In the genomic region with DNA sequence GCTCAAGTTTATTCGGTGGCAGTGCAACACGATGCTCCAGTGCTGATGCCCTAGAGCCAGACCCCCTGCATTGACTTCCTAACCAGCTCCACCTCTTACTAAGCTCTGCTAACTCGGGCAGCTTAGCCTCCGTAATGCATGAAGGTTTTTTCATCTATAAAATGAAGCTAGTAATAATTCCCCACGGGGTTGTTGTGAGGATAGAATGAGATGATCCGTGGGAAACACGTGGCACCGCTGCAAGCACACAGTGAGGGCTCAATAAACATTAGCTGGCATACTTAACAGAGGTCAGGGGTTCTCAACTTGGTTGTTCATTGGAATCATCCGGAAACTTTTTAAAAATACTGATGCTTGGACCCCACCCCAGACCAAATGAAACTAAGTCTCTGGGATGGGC, we compare ENCODE assay signal across 22 cellular contexts. TPM values are rescaled to one million over a fixed set of nuclear protein-coding genes. Genes with fewer than 3 reads are reported as not detected.
DNase-seq lines count a peak whose midpoint lies in the region; ATAC-seq, FAIRE-seq and TF ChIP-seq lines count a peak whose summit lies in the region.
"Had no signal": no experiment of that assay in that cellular context is flagged by ENCODE, and none has a peak within 500 bp of the region (broad histone marks: within the 10 kb centered on the region; RNA-seq: fewer than 3 reads in every experiment).

No MANE protein-coding gene starts in this region.

- no peak overlapping the region for H4K8ac ChIP-seq in trophoblast cell (ENCODE audit: low read depth, low read length)

- H2BK5ac ChIP-seq in trophoblast cell (ENCODE audit: low read depth, low read length, poor library complexity) = no peak overlapping the region

- H3K4ac ChIP-seq in trophoblast cell (ENCODE audit: low read depth, low read length) = peak overlapping the region; percentile 4

- peak overlapping the region; percentile 39 for H3K4me3 ChIP-seq in astrocyte (ENCODE audit: insufficient read depth, low read depth, low read length)
- H3K4me3 ChIP-seq in trophoblast cell (ENCODE audit: low read depth, low read length) = no peak overlapping the region
- no peak overlapping the region for H3K4me3 ChIP-seq in heart left ventricle
- H3K4me3 ChIP-seq in effector memory CD4-positive, alpha-beta T cell (ENCODE audit: insufficient read depth, low read depth, low read length, poor library complexity, severe bottlenecking) = no peak overlapping the region
- H3K4me3 ChIP-seq: ovary, transverse colon had no signal

- H3K4me1 Mint-ChIP-seq in astrocyte (ENCODE audit: low read depth, unreplicated experiment) (peaks cover 64% of the 10 kb centered on the region), glutamatergic neuron (ENCODE audit: low read depth, unreplicated experiment) (peaks cover 44% of the 10 kb centered on the region)

- no peak overlapping the region for H4K12ac ChIP-seq in trophoblast cell (ENCODE audit: low read depth, low read length)

- H2AFZ ChIP-seq in astrocyte (ENCODE audit: low read depth, low read length) (no peak overlapping the region), trophoblast cell (ENCODE audit: insufficient read depth, low read length, poor library complexity) (no peak overlapping the region)

- H3K23ac ChIP-seq in trophoblast cell (ENCODE audit: low read length) = no peak overlapping the region

- H3K9me3 Mint-ChIP-seq in astrocyte (ENCODE audit: unreplicated experiment) (no peaks in the 10 kb centered on the region), glutamatergic neuron (ENCODE audit: unreplicated experiment) (peaks cover 4% of the 10 kb centered on the region)
- H3K9me3 Mint-ChIP-seq: activated T-cell treated with anti-CD3 and anti-CD28 coated beads, Interleukin-2, amount 50 U/mL, for 24 hours had no signal

- H3K4me3 Mint-ChIP-seq in astrocyte (ENCODE audit: unreplicated experiment) (peak overlapping the region; percentile 91), glutamatergic neuron (ENCODE audit: unreplicated experiment) (peak overlapping the region; percentile 34)
- H3K4me3 Mint-ChIP-seq: activated T-cell treated with anti-CD3 and anti-CD28 coated beads, Interleukin-2, amount 50 U/mL, for 24 hours had no signal

- H3K36me3 ChIP-seq in astrocyte (ENCODE audit: insufficient read depth, low read length) (peaks cover 56% of the 10 kb centered on the region), trophoblast cell (ENCODE audit: control insufficient read depth in 1 of 2, insufficient read depth in 2 of 2, low read length in 2 of 2) (peaks cover 36 to 74% of the 10 kb centered on the region in 2 experiments), heart left ventricle (peaks cover 0 to 74% (median 54%) of the 10 kb centered on the region in 9 donors)
- no peaks in the 10 kb centered on the region for H3K36me3 ChIP-seq in effector memory CD4-positive, alpha-beta T cell (ENCODE audit: control insufficient read depth, insufficient read depth, low read length)
- H3K36me3 ChIP-seq: ovary, transverse colon had no signal

- no CpG with 5 or more reads among the region's 9 CpGs for WGBS in trophoblast cell (ENCODE audit: extremely low coverage, insufficient coverage, insufficient read length)
- 73 to 77% (median 73%) methylated on average over 9 of the region's 9 CpGs for WGBS in heart left ventricle, 4 donors

- H3K4me2 ChIP-seq in astrocyte (ENCODE audit: low read length) (peak overlapping the region; percentile 81), trophoblast cell (ENCODE audit: low read length) (peak overlapping the region; percentile 1)

- peaks cover 4% of the 10 kb centered on the region for H3K79me1 ChIP-seq in trophoblast cell (ENCODE audit: low read length)

- no peak for FAIRE-seq in astrocyte (lab: Jason Lieb, UNC)
- FAIRE-seq: GM12891, TTC549 had no signal

- no peak for TF ChIP-seq CTCF in astrocyte (IDR thresholded peaks at IDR 0.05; ENCODE audit: insufficient read depth, low read depth, low read length)
- TF ChIP-seq CTCF in glutamatergic neuron (IDR thresholded peaks at IDR 0.05; ENCODE audit: partially characterized antibody, unreplicated experiment) = no peak
- no peak for TF ChIP-seq CTCF in heart left ventricle (IDR thresholded peaks at IDR 0.05)

- no peak overlapping the region for H2BK120ac ChIP-seq in trophoblast cell (ENCODE audit: insufficient read depth, low read length, poor library complexity)

- TF ChIP-seq POLR2A in heart left ventricle (IDR thresholded peaks at IDR 0.05) = no peak

- H3K27ac Mint-ChIP-seq in astrocyte (ENCODE audit: unreplicated experiment) (peak overlapping the region; percentile 56), glutamatergic neuron (ENCODE audit: unreplicated experiment) (no peak overlapping the region)
- H3K27ac Mint-ChIP-seq: activated T-cell treated with anti-CD3 and anti-CD28 coated beads, Interleukin-2, amount 50 U/mL, for 24 hours had no signal

- no peak overlapping the region for H2BK12ac ChIP-seq in trophoblast cell (ENCODE audit: low read length)

- H3K18ac ChIP-seq in trophoblast cell (ENCODE audit: low read length) = no peak overlapping the region

- H3K9ac ChIP-seq in astrocyte (ENCODE audit: low read length) = peak overlapping the region; percentile 41
- H3K9ac ChIP-seq in trophoblast cell (ENCODE audit: low read length) = no peak overlapping the region

- no peak overlapping the region for H4K91ac ChIP-seq in trophoblast cell (ENCODE audit: low read depth, low read length)

- DNase-seq in NCI-H82 (lab: John Stamatoyannopoulos, UW) (peak; percentile 64), NCI-H82 treated with DMSO at 0.1 percent for 48 hours (lab: John Stamatoyannopoulos, UW; ENCODE audit: unreplicated experiment) (no peak), astrocyte (ENCODE audit: low read depth) (no peak), glutamatergic neuron (no peak), trophoblast cell (no peak), heart left ventricle (no peak), left ventricle myocardium superior (no peak)
- DNase-seq in effector memory CD4-positive, alpha-beta T cell = no peak
- DNase-seq: activated CD4-positive, alpha-beta T cell treated with anti-CD3 and anti-CD28 coated beads for 1 hour; activated CD8-positive, alpha-beta memory T cell treated with anti-CD3 and anti-CD28 coated beads for 24 hours; activated naive CD4-positive, alpha-beta T cell; activated T-cell treated with anti-CD3 and anti-CD28 coated beads, Interleukin-2, amount 50 U/mL, for 24 hours; DND-41; NCI-H1105; NCI-H2029 treated with DMSO at 0.1 percent for 48 hours; ovary; right cardiac atrium; Right ventricle myocardium superior; T-helper 1 cell; transverse colon had no signal

- no peak overlapping the region for H3K14ac ChIP-seq in trophoblast cell (ENCODE audit: low read length)

- H3K4me1 ChIP-seq in astrocyte (ENCODE audit: insufficient read depth, low read length) (peaks cover 80% of the 10 kb centered on the region), trophoblast cell (ENCODE audit: control insufficient read depth in 1 of 2, insufficient read depth in 2 of 2, low read length in 2 of 2) (peaks cover 18 to 34% of the 10 kb centered on the region in 2 experiments), heart left ventricle (peaks cover 0 to 72% (median 29%) of the 10 kb centered on the region in 12 donors)
- no peaks in the 10 kb centered on the region for H3K4me1 ChIP-seq in effector memory CD4-positive, alpha-beta T cell (ENCODE audit: control insufficient read depth, insufficient read depth, low read length, poor library complexity, severe bottlenecking)

- H2AK5ac ChIP-seq in trophoblast cell (ENCODE audit: low read length) = no peak overlapping the region

- no peak for ATAC-seq in heart left ventricle
- no peak for ATAC-seq in left ventricle myocardium superior
- ATAC-seq: right cardiac atrium had no signal

- intact Hi-C loops in heart left ventricle (cut with DNase I) = loop anchor here in 5 of 10 donors (5.0 to 10.0 kb wide), 5 partner anchors 51 to 429 kb away; no protein-coding TSS in a partner anchor
- intact Hi-C loops in left ventricle myocardium superior (cut with micrococcal nuclease) = no loop called here

- no peaks in the 10 kb centered on the region for H3K9me3 ChIP-seq in astrocyte (ENCODE audit: insufficient read depth, low read depth, low read length)
- no peaks in the 10 kb centered on the region for H3K9me3 ChIP-seq in trophoblast cell (ENCODE audit: insufficient read depth, low read depth, low read length)
- no peaks in the 10 kb centered on the region for H3K9me3 ChIP-seq in heart left ventricle
- no peaks in the 10 kb centered on the region for H3K9me3 ChIP-seq in effector memory CD4-positive, alpha-beta T cell (ENCODE audit: control insufficient read depth, low read length)
- H3K9me3 ChIP-seq: ovary, transverse colon had no signal

- H3K27me3 Mint-ChIP-seq in astrocyte (ENCODE audit: low read depth, unreplicated experiment) = no peaks in the 10 kb centered on the region
- peaks cover 7% of the 10 kb centered on the region for H3K27me3 Mint-ChIP-seq in glutamatergic neuron (ENCODE audit: unreplicated experiment)

- no peaks in the 10 kb centered on the region for H3K27me3 ChIP-seq in astrocyte (ENCODE audit: insufficient read depth, low read length)
- no peaks in the 10 kb centered on the region for H3K27me3 ChIP-seq in trophoblast cell (ENCODE audit: insufficient read depth, low read length)
- no peaks in the 10 kb centered on the region for H3K27me3 ChIP-seq in heart left ventricle
- H3K27me3 ChIP-seq in effector memory CD4-positive, alpha-beta T cell (replicated peaks; ENCODE audit: control insufficient read depth, insufficient read depth, low read length, poor library complexity, severe bottlenecking) = no peaks in the 10 kb centered on the region
- H3K27me3 ChIP-seq: ovary, transverse colon had no signal

- H4K20me1 ChIP-seq in astrocyte (ENCODE audit: insufficient read depth, low read length) = peaks cover 76% of the 10 kb centered on the region

- H3K27ac ChIP-seq in astrocyte (ENCODE audit: low read depth, low read length) (peak overlapping the region; percentile 98), trophoblast cell (ENCODE audit: low read depth, low read length) (no peak overlapping the region), heart left ventricle (no peak overlapping the region)
- no peak overlapping the region for H3K27ac ChIP-seq in effector memory CD4-positive, alpha-beta T cell (ENCODE audit: insufficient read depth, low read length, poor library complexity, severe bottlenecking)
- H3K27ac ChIP-seq: ovary had no signal

- H3K36me3 Mint-ChIP-seq in astrocyte (ENCODE audit: low read depth, unreplicated experiment) (peaks cover 40% of the 10 kb centered on the region), glutamatergic neuron (ENCODE audit: unreplicated experiment) (peaks cover 18% of the 10 kb centered on the region)

- H3K79me2 ChIP-seq in astrocyte (ENCODE audit: insufficient read depth, low read length) (peaks cover 82% of the 10 kb centered on the region), trophoblast cell (ENCODE audit: control insufficient read depth, insufficient read depth, low read length, poor library complexity) (peaks cover 26% of the 10 kb centered on the region)

RNA-seq across cellular contexts. Expression of a gene that starts 6.8 kb away (rescaled TPM):
- total RNA-seq in astrocyte (363 and 389 TPM in 2 replicates), glutamatergic neuron (ENCODE audit: unreplicated experiment) (302 TPM), heart left ventricle (10 to 100 TPM in 1 of 9 donors, 1 to 10 TPM in 8; 3.1 to 11.0 (median 5.5) TPM), left ventricle myocardium superior (2.7 TPM)
- polyA plus RNA-seq in trophoblast cell (2013) = 143 and 145 TPM in 2 replicates
- 1 to 10 TPM; 1.4 to 3.1 TPM for polyA plus RNA-seq in heart left ventricle

RNA-seq across cellular contexts. Expression of a gene that starts 51.3 kb away (rescaled TPM):
- total RNA-seq in astrocyte = 96.3 and 99.3 TPM in 2 replicates
- 13.5 TPM for total RNA-seq in glutamatergic neuron (ENCODE audit: unreplicated experiment)
- polyA plus RNA-seq in trophoblast cell (2013) = 56.0 and 58.6 TPM in 2 replicates
- total RNA-seq in heart left ventricle = 100 to 1,000 TPM in 6 of 9 donors, 10 to 100 TPM in 3; 71.3 to 278 (median 116) TPM
- 10 to 100 TPM; 75.9 to 80.3 TPM for polyA plus RNA-seq in heart left ventricle
- 87.1 TPM for total RNA-seq in left ventricle myocardium superior

Comparison
In these comparisons a context has a peak if more than half of its experiments do, and no peak if none do; other contexts are left out.
1. RNA of a gene that starts 6.8 kb away (total RNA-seq): 363 to 389 TPM in astrocyte and 302 TPM in glutamatergic neuron (single experiment); 3.1 to 11.0 TPM in heart left ventricle and 2.7 TPM in left ventricle myocardium superior (single experiment); every median in the first group is over 10 times any median in the second.